8 cellular contexts compared by ENCODE assay signal in genomic region chr9:126914458-126915280, GRCh38.
DNase-seq lines count a peak whose midpoint lies in the region; ATAC-seq and TF ChIP-seq lines count a peak whose summit lies in the region.

Gene RALGPS1, plus strand, starts transcription at chr9:126914782. Its CDS starts 47,508 bp downstream, at chr9:126962290.

- TF ChIP-seq CTCF in AG09319 (IDR thresholded peaks at IDR 0.05; ENCODE audit: low read depth, low read length): no peak

- ATAC-seq in GM19035 (IDR thresholded peaks at IDR 0.05; ENCODE audit: unreplicated experiment) (peak; percentile 98), HG03280 (IDR thresholded peaks at IDR 0.05; ENCODE audit: unreplicated experiment) (peak; percentile 97)

- DNase-seq in AG09319 (ENCODE audit: extremely low read depth, low read depth) (peak; percentile 88), NCI-H345 (lab: John Stamatoyannopoulos, UW) (peak; percentile 98), inferior parietal cortex (ENCODE audit: extremely low spot score) (peak; percentile 91), smooth muscle cell of the brain vasculature (ENCODE audit: low read depth, low spot score) (peak; percentile 75)
- DNase-seq in activated CD4-positive, CD25-positive, alpha-beta regulatory T cell (lab: John Stamatoyannopoulos, UW): peak; percentile 66 to 76 (median 73)
- peak; percentile 83 for DNase-seq in central memory CD4-positive, alpha-beta T cell

Comparison
In these comparisons a context has a peak if more than half of its experiments do, and no peak if none do; other contexts are left out.
1. Peak in every context shown above with its lines: DNase-seq and ATAC-seq.